In genomic region chr7:17248527-17248926, GRCh38 we compare ENCODE assay signal across 18 cellular contexts. TPM values are rescaled to one million over a fixed set of nuclear protein-coding genes. Genes with fewer than 3 reads are reported as not detected.
A peak's percentile ranks its signal among the peaks of the same experiment; 100 is the strongest.
DNase-seq lines count a peak whose midpoint lies in the region; ATAC-seq, FAIRE-seq and TF ChIP-seq lines count a peak whose summit lies in the region.
"Had no signal": no experiment of that assay in that cellular context is flagged by ENCODE, and none has a peak within 500 bp of the region (broad histone marks: within the 10 kb centered on the region; RNA-seq: fewer than 3 reads in every experiment).

No MANE protein-coding gene starts in this region.

- WGBS in liver = 39% methylated on average over 2 of the region's 2 CpGs
- 55% methylated on average over 2 of the region's 2 CpGs for WGBS in HepG2 (ENCODE audit: low lambda C conversion rate)
- WGBS in right lobe of liver (ENCODE audit: insufficient coverage, low coverage, low lambda C conversion rate, missing lambda C conversion rate) = 39% methylated on average over 2 of the region's 2 CpGs
- 78% methylated on average over 2 of the region's 2 CpGs; no CpG with 5 or more reads in 1 of the 2 donors for WGBS in gastroesophageal sphincter (ENCODE audit: low coverage in 1 of 2), 2 donors

- ATAC-seq in HepG2 (no peak), right lobe of liver (peak; percentile 61 to 81 (median 70)), gastroesophageal sphincter (no peak)
- peak; percentile 28 for ATAC-seq in activated naive CD8-positive, alpha-beta T cell treated with anti-CD3 and anti-CD28 coated beads, Interleukin-2, amount 50 U/mL, for 24 hours
- ATAC-seq: HCT116 had no signal

- no TSS peak for BruUV-seq in HepG2 (replicated peaks; lab: Mats Ljungman, UMichigan)

- H3K36me3 Mint-ChIP-seq in activated naive CD8-positive, alpha-beta T cell treated with anti-CD3 and anti-CD28 coated beads, Interleukin-2, amount 50 U/mL, for 24 hours (ENCODE audit: low read depth) = no peaks in the 10 kb centered on the region
- H3K36me3 Mint-ChIP-seq: CD14-positive monocyte; CD4-positive, alpha-beta memory T cell had no signal

- H3K9me3 Mint-ChIP-seq in activated naive CD8-positive, alpha-beta T cell treated with anti-CD3 and anti-CD28 coated beads, Interleukin-2, amount 50 U/mL, for 24 hours = peaks cover 2% of the 10 kb centered on the region
- H3K9me3 Mint-ChIP-seq: HFFc6 had no signal

- in situ Hi-C loops in HepG2 (cut with HindIII; ENCODE audit: extremely low pct_ligation_motif_present, low pct_unique_long_range_greater_than_20kb) = no loop called here

- H3K27me3 Mint-ChIP-seq in activated naive CD8-positive, alpha-beta T cell treated with anti-CD3 and anti-CD28 coated beads, Interleukin-2, amount 50 U/mL, for 24 hours = no peaks in the 10 kb centered on the region
- H3K27me3 Mint-ChIP-seq: CD4-positive, alpha-beta memory T cell had no signal

- H3K27ac ChIP-seq in liver (ENCODE audit: low read depth in 1 of 2, low read length in 2 of 2) (no peak overlapping the region), HepG2 (ENCODE audit: extremely low read length, insufficient read depth, low read length) (no peak overlapping the region), right lobe of liver (peak overlapping the region in 2 of 3 donors; percentile 8 to 66), gastroesophageal sphincter (no peak overlapping the region)
- H3K27ac ChIP-seq: 22Rv1, BLaER1, GM23248 had no signal

- H3K36me3 ChIP-seq in liver (ENCODE audit: control insufficient read depth in 4 of 4, insufficient read depth in 3 of 4, low read depth in 1 of 4, low read length in 3 of 4) = no peaks in the 10 kb centered on the region
- H3K36me3 ChIP-seq in HepG2 (replicated peaks in 1 of 2; ENCODE audit: control insufficient read depth in 1 of 2, insufficient read depth in 2 of 2, low read length in 2 of 2) = no peaks in the 10 kb centered on the region
- no peaks in the 10 kb centered on the region for H3K36me3 ChIP-seq in right lobe of liver
- no peaks in the 10 kb centered on the region for H3K36me3 ChIP-seq in gastroesophageal sphincter
- H3K36me3 ChIP-seq: BLaER1 had no signal

- no peak overlapping the region for H3K4me3 Mint-ChIP-seq in activated naive CD8-positive, alpha-beta T cell treated with anti-CD3 and anti-CD28 coated beads, Interleukin-2, amount 50 U/mL, for 24 hours
- H3K4me3 Mint-ChIP-seq: CD14-positive monocyte; CD4-positive, alpha-beta memory T cell; HFFc6 had no signal

- H3K4me1 ChIP-seq in liver (ENCODE audit: control insufficient read depth in 4 of 4, insufficient read depth in 4 of 4, low read length in 3 of 4) (peaks cover 3 to 8% (median 6%) of the 10 kb centered on the region in 4 donors), HepG2 (ENCODE audit: insufficient read depth, low read length) (peaks cover 12% of the 10 kb centered on the region), right lobe of liver (peaks cover 0 to 16% (median 0%) of the 10 kb centered on the region in 4 donors), gastroesophageal sphincter (no peaks in the 10 kb centered on the region)
- H3K4me1 ChIP-seq: BLaER1 had no signal

- no peaks in the 10 kb centered on the region for H3K27me3 ChIP-seq in liver (ENCODE audit: control insufficient read depth in 4 of 4, insufficient read depth in 4 of 4, low read length in 3 of 4)
- no peaks in the 10 kb centered on the region for H3K27me3 ChIP-seq in HepG2 (ENCODE audit: control insufficient read depth in 1 of 2, insufficient read depth in 2 of 2, low read length in 2 of 2)
- no peaks in the 10 kb centered on the region for H3K27me3 ChIP-seq in right lobe of liver
- no peaks in the 10 kb centered on the region for H3K27me3 ChIP-seq in gastroesophageal sphincter
- H3K27me3 ChIP-seq: BLaER1 had no signal

- FAIRE-seq in HepG2 (lab: Jason Lieb, UNC) = no peak

- no peak for TF ChIP-seq RAD21 in liver (IDR thresholded peaks at IDR 0.05)
- TF ChIP-seq RAD21 in HepG2 (CRISPR knock-in tag; IDR thresholded peaks at IDR 0.05) = no peak

- H3K9ac ChIP-seq in liver (ENCODE audit: low read depth in 1 of 2, low read length in 2 of 2) (peak overlapping the region in 1 of 2 donors; percentile 12), HepG2 (ENCODE audit: insufficient read depth, low read depth, low read length) (no peak overlapping the region)
- H3K9ac ChIP-seq: BLaER1, GM23248 had no signal

- CTCF ChIA-PET in HepG2 (lab: Yijun Ruan, JAX; ENCODE audit: low intra/inter-chr PET ratio, low total read pairs) = no interaction called here

- no peak overlapping the region for H2AFZ ChIP-seq in HepG2 (ENCODE audit: low read length)
- H2AFZ ChIP-seq: GM23248 had no signal

- intact Hi-C loops in HepG2 (cut with micrococcal nuclease; ENCODE audit: unreplicated experiment) (no loop called here), right lobe of liver (cut with DNase I) (no loop called here)

- no peak for TF ChIP-seq CTCF in liver (IDR thresholded peaks at IDR 0.05; ENCODE audit: low read depth, low read length, missing input control)
- no peak for TF ChIP-seq CTCF in HepG2 (CRISPR knock-in tag; IDR thresholded peaks at IDR 0.05)
- TF ChIP-seq CTCF in right lobe of liver (IDR thresholded peaks at IDR 0.05) = no peak
- TF ChIP-seq CTCF in gastroesophageal sphincter (IDR thresholded peaks at IDR 0.05) = no peak

- H3K9me3 ChIP-seq in liver (ENCODE audit: control insufficient read depth in 4 of 4, low read length in 3 of 4) (no peaks in the 10 kb centered on the region), HepG2 (ENCODE audit: low read length) (no peaks in the 10 kb centered on the region), right lobe of liver (no peaks in the 10 kb centered on the region), gastroesophageal sphincter (no peaks in the 10 kb centered on the region)
- H3K9me3 ChIP-seq: BLaER1 had no signal

- POLR2A ChIA-PET in HepG2 (lab: Yijun Ruan, JAX) = no interaction called here

- TF ChIP-seq EP300 in HepG2 (IDR thresholded peaks at IDR 0.05; ENCODE audit: low read depth in 2 of 2, low read length in 2 of 2) = no peak
- no peak for TF ChIP-seq EP300 in HepG2 (CRISPR knock-in tag; IDR thresholded peaks at IDR 0.05; ENCODE audit: borderline replicate concordance)
- no peak for TF ChIP-seq EP300 in gastroesophageal sphincter (IDR thresholded peaks at IDR 0.05)

- no peaks in the 10 kb centered on the region for H4K20me1 ChIP-seq in HepG2 (ENCODE audit: insufficient read depth, low read length)
- H4K20me1 ChIP-seq: BLaER1 had no signal

- no peaks in the 10 kb centered on the region for H3K79me2 ChIP-seq in HepG2 (ENCODE audit: insufficient read depth, low read length)

- H3K27ac Mint-ChIP-seq in activated naive CD8-positive, alpha-beta T cell treated with anti-CD3 and anti-CD28 coated beads, Interleukin-2, amount 50 U/mL, for 24 hours = no peak overlapping the region
- H3K27ac Mint-ChIP-seq: CD4-positive, alpha-beta memory T cell; HFFc6 had no signal

- no peak overlapping the region for H3K4me2 ChIP-seq in HepG2 (ENCODE audit: low read depth, low read length)
- H3K4me2 ChIP-seq: BLaER1 had no signal

- H3K4me3 ChIP-seq in liver (ENCODE audit: low read depth in 1 of 3, low read length in 3 of 3) (no peak overlapping the region), HepG2 (replicated peaks in 1 of 3; ENCODE audit: insufficient read depth in 1 of 3, low read depth in 2 of 3, low read length in 3 of 3) (no peak overlapping the region), right lobe of liver (no peak overlapping the region), gastroesophageal sphincter (no peak overlapping the region)
- H3K4me3 ChIP-seq: BLaER1, GM23248 had no signal

- TF ChIP-seq POLR2A in HepG2 (IDR thresholded peaks at IDR 0.05; ENCODE audit: insufficient read depth in 1 of 2, low read depth in 2 of 2, low read length in 2 of 2) (no peak), right lobe of liver (IDR thresholded peaks at IDR 0.05) (no peak), gastroesophageal sphincter (IDR thresholded peaks at IDR 0.05) (no peak)

- H3K4me1 Mint-ChIP-seq in activated naive CD8-positive, alpha-beta T cell treated with anti-CD3 and anti-CD28 coated beads, Interleukin-2, amount 50 U/mL, for 24 hours = peaks cover 5% of the 10 kb centered on the region
- H3K4me1 Mint-ChIP-seq: CD14-positive monocyte had no signal

- DNase-seq in HepG2 (ENCODE audit: low spot score) (no peak), HT-29 (ENCODE audit: low spot score) (peak; percentile 28), right lobe of liver (no peak), hypothalamus (lab: John Stamatoyannopoulos, UW) (no peak), H4 (ENCODE audit: low spot score) (no peak)
- DNase-seq in activated naive CD8-positive, alpha-beta T cell treated with anti-CD3 and anti-CD28 coated beads, Interleukin-2, amount 50 U/mL, for 24 hours = no peak
- DNase-seq: CD4-positive, alpha-beta memory T cell; DMS79 treated with DMSO at 0.1 percent for 48 hours; GF-D8; GM23248; H7; HFFc6 had no signal

RNA-seq across cellular contexts. Expression of gene AHR, which starts 49.9 kb away (rescaled TPM):
- total RNA-seq in liver = 10 to 100 TPM; 29.7 to 61.2 TPM
- 10 to 100 TPM in 1 of 2 donors, 1 to 10 TPM in 1; 9.9 to 10.4 TPM for polyA plus RNA-seq in liver
- total RNA-seq in HepG2 (2016; rRNA removed; fragmentation: Illumina TruSeq; extraction: Trizol) = 31.3 and 34.1 TPM in 2 replicates
- 1.7 and 3.1 TPM in 2 replicates for total RNA-seq in HepG2 (2016; cell fraction: cytosol; rRNA removed; fragmentation: Illumina TruSeq; extraction: Trizol; ENCODE audit: low read depth)
- total RNA-seq in HepG2 (2016; cell fraction: insoluble cytoplasmic fraction; rRNA removed; fragmentation: Illumina TruSeq; extraction: Trizol) = 30.9 and 33.5 TPM in 2 replicates
- total RNA-seq in HepG2 (2016; cell fraction: membrane; rRNA removed; fragmentation: Illumina TruSeq; extraction: Trizol) = 6.5 and 7.0 TPM in 2 replicates
- total RNA-seq in HepG2 (2016; cell fraction: nucleus; rRNA removed; fragmentation: Illumina TruSeq; extraction: Trizol) = 32.0 and 45.9 TPM in 2 replicates
- 9.0 and 10.0 TPM in 2 replicates for polyA plus RNA-seq in HepG2 (2011; rRNA removed)
- polyA plus RNA-seq in HepG2 (2011; cell fraction: cytosol; rRNA removed) = 3.4 and 7.6 TPM in 2 replicates
- 17.2 and 19.0 TPM in 2 replicates for polyA plus RNA-seq in HepG2 (2011; cell fraction: nucleus; rRNA removed)
- polyA plus RNA-seq in HepG2 (2012) = 19.9 and 20.0 TPM in 2 replicates
- polyA plus RNA-seq in HepG2 (2016; cell fraction: cytosol; fragmentation: Illumina TruSeq; extraction: Trizol; ENCODE audit: low read depth) = 0.34 and 0.38 TPM in 2 replicates
- 12.0 and 12.5 TPM in 2 replicates for polyA plus RNA-seq in HepG2 (2016; cell fraction: insoluble cytoplasmic fraction; fragmentation: Illumina TruSeq; extraction: Trizol; ENCODE audit: low read depth)
- 1.6 and 1.8 TPM in 2 replicates for polyA plus RNA-seq in HepG2 (2016; cell fraction: membrane; fragmentation: Illumina TruSeq; extraction: Trizol; ENCODE audit: low read depth)
- polyA plus RNA-seq in HepG2 (2016; cell fraction: nucleus; fragmentation: Illumina TruSeq; extraction: Trizol; ENCODE audit: insufficient read depth, low read depth) = 19.2 and 22.4 TPM in 2 replicates
- 8.4 and 12.3 TPM in 2 replicates for polyA minus RNA-seq in HepG2 (2011; rRNA and poly(A)+ RNA removed; ENCODE audit: low replicate concordance)
- polyA minus RNA-seq in HepG2 (2011; cell fraction: cytosol; rRNA and poly(A)+ RNA removed) = 26.4 and 26.5 TPM in 2 replicates
- polyA minus RNA-seq in HepG2 (2011; cell fraction: nucleus; rRNA and poly(A)+ RNA removed) = 147 and 166 TPM in 2 replicates
- total RNA-seq in HT-29 (2014; rRNA removed; shearing (Covaris generic)) = 63.1 and 68.2 TPM in 2 replicates
- 10 to 100 TPM; 31.2 to 67.9 (median 41.0) TPM for total RNA-seq in right lobe of liver
- 234 and 274 TPM in 2 replicates for total RNA-seq in H4 (2014; rRNA removed; shearing (Covaris generic))
- total RNA-seq in gastroesophageal sphincter = 100 to 1,000 TPM in 2 of 4 donors, 10 to 100 TPM in 2; 52.1 to 105 (median 83.9) TPM

Comparison
In these comparisons a context has a peak if more than half of its experiments do, and no peak if none do; other contexts are left out.
1. H3K27ac ChIP-seq: peak in right lobe of liver (2 of 3); none in liver (0 of 2), HepG2 (single experiment) and gastroesophageal sphincter (0 of 4).
2. ATAC-seq: peak in activated naive CD8-positive, alpha-beta T cell treated with anti-CD3 and anti-CD28 coated beads, Interleukin-2, amount 50 U/mL, for 24 hours (single experiment) and right lobe of liver (4 of 4); none in HepG2 (single experiment) and gastroesophageal sphincter (single experiment).